8 cellular contexts compared by ENCODE assay signal in genomic region chr11:10540546-10540914, GRCh38. TPM values are rescaled to one million over a fixed set of nuclear protein-coding genes. Genes with fewer than 3 reads are reported as not detected.
DNase-seq lines count a peak whose midpoint lies in the region; ATAC-seq and TF ChIP-seq lines count a peak whose summit lies in the region.

No MANE protein-coding gene starts in this region.

- no peaks in the 10 kb centered on the region for H3K27me3 Mint-ChIP-seq in activated CD8-positive, alpha-beta memory T cell treated with anti-CD3 and anti-CD28 coated beads, Interleukin-2, amount 10 ng/mL, durations not matched to agents 7 days and 5 days

- 0 to 1% methylated on average over 25 of the region's 25 CpGs for WGBS in lung, 2 donors

- no peaks in the 10 kb centered on the region for H3K36me3 Mint-ChIP-seq in activated CD8-positive, alpha-beta memory T cell treated with anti-CD3 and anti-CD28 coated beads, Interleukin-2, amount 10 ng/mL, durations not matched to agents 7 days and 5 days

- H3K9me3 ChIP-seq in lung (ENCODE audit: control insufficient read depth in 2 of 2, insufficient read depth in 1 of 2, low read length in 1 of 2) (no peaks in the 10 kb centered on the region), thoracic aorta (no peaks in the 10 kb centered on the region)

- H3K4me1 ChIP-seq in lung (ENCODE audit: control insufficient read depth in 2 of 2, insufficient read depth in 2 of 2, low read length in 2 of 2) (peaks cover 0 to 3% of the 10 kb centered on the region in 2 donors), thoracic aorta (ENCODE audit: control insufficient read depth in 1 of 2, low read depth in 2 of 2) (peaks cover 23 to 43% of the 10 kb centered on the region in 2 donors)

- H3K4me1 Mint-ChIP-seq in activated CD8-positive, alpha-beta memory T cell treated with anti-CD3 and anti-CD28 coated beads, Interleukin-2, amount 10 ng/mL, durations not matched to agents 7 days and 5 days, result peaks cover 25% of the 10 kb centered on the region

- peak overlapping the region; percentile 78 for H3K27ac Mint-ChIP-seq in activated CD8-positive, alpha-beta memory T cell treated with anti-CD3 and anti-CD28 coated beads, Interleukin-2, amount 10 ng/mL, durations not matched to agents 7 days and 5 days

- CTCF ChIA-PET in activated CD8-positive, alpha-beta memory T cell treated with anti-CD3 and anti-CD28 coated beads, Interleukin-2, amount 10 ng/mL, durations not matched to agents 7 days and 5 days (lab: Charles Lee), result interaction anchor here (0.6 to 3.5 kb wide), 54 partner anchors 9 to 269 kb away, joined by 3 to 26 read pairs (median 5); partner anchors contain the start of genes AMPD3, CTR9 and EIF4G2

- H3K27me3 ChIP-seq in lung (ENCODE audit: control insufficient read depth, insufficient read depth), result no peaks in the 10 kb centered on the region
- H3K27me3 ChIP-seq in thoracic aorta (replicated peaks; ENCODE audit: insufficient read depth), result no peaks in the 10 kb centered on the region

- TF ChIP-seq CTCF in coronary artery (IDR thresholded peaks at IDR 0.05) (no peak), lung (IDR thresholded peaks at IDR 0.05; ENCODE audit: control extremely low read depth, extremely low read depth) (no peak), thoracic aorta (IDR thresholded peaks at IDR 0.05) (no peak)

- peaks cover 2% of the 10 kb centered on the region for H3K9me3 Mint-ChIP-seq in activated CD8-positive, alpha-beta memory T cell treated with anti-CD3 and anti-CD28 coated beads, Interleukin-2, amount 10 ng/mL, durations not matched to agents 7 days and 5 days (ENCODE audit: low read depth)

- H3K4me3 ChIP-seq in coronary artery (peak overlapping the region; percentile 96), lung (peak overlapping the region; percentile 84), thoracic aorta (peak overlapping the region; percentile 85)

- peak overlapping the region; percentile 84 for H3K4me3 Mint-ChIP-seq in activated CD8-positive, alpha-beta memory T cell treated with anti-CD3 and anti-CD28 coated beads, Interleukin-2, amount 10 ng/mL, durations not matched to agents 7 days and 5 days

- ATAC-seq in activated CD8-positive, alpha-beta memory T cell treated with anti-CD3 and anti-CD28 coated beads, Interleukin-2, amount 10 ng/mL, durations not matched to agents 7 days and 5 days, result peak; percentile 21
- ATAC-seq in HG02870 (IDR thresholded peaks at IDR 0.05; ENCODE audit: unreplicated experiment) (peak; percentile 16), lung (ENCODE audit: insufficient read depth, low FRiP score) (peak; percentile 30), thoracic aorta (ENCODE audit: insufficient number of reproducible peaks, low FRiP score, low read depth) (peak; percentile 14)

- peak overlapping the region; percentile 91 to 95 for H3K27ac ChIP-seq in coronary artery
- H3K27ac ChIP-seq in lung (ENCODE audit: low read depth in 1 of 2, low read length in 1 of 2), result peak overlapping the region; percentile 92 to 93
- peak overlapping the region; percentile 91 to 95 for H3K27ac ChIP-seq in thoracic aorta

- H3K36me3 ChIP-seq in lung (ENCODE audit: control insufficient read depth in 2 of 2, insufficient read depth in 2 of 2, low read length in 2 of 2) (no peaks in the 10 kb centered on the region), thoracic aorta (no peaks in the 10 kb centered on the region)

- DNase-seq in activated CD8-positive, alpha-beta memory T cell treated with anti-CD3 and anti-CD28 coated beads, Interleukin-2, amount 10 ng/mL, durations not matched to agents 7 days and 5 days, result no peak
- no peak for DNase-seq in activated CD8-positive, alpha-beta memory T cell treated with anti-CD3 and anti-CD28 coated beads for 24 hours
- peak; percentile 62 for DNase-seq in NCI-H748 (lab: John Stamatoyannopoulos, UW; ENCODE audit: unreplicated experiment)
- DNase-seq in coronary artery (ENCODE audit: low spot score), result no peak
- DNase-seq in lung (ENCODE audit: low spot score), result peak; percentile 53
- DNase-seq in thoracic aorta (ENCODE audit: low spot score), result no peak
- no peak for DNase-seq in germinal center (ENCODE audit: low spot score)

RNA-seq across cellular contexts. Expression of gene RNF141, which starts 0.5 kb away (rescaled TPM):
- 10 to 100 TPM in 1 of 2 experiments, 1 to 10 TPM in 1; 9.4 to 10.1 TPM for total RNA-seq in activated CD8-positive, alpha-beta memory T cell treated with anti-CD3 and anti-CD28 coated beads, Interleukin-2, amount 10 ng/mL, durations not matched to agents 7 days and 5 days
- total RNA-seq in lung, result 10 to 100 TPM; 45.5 to 63.8 TPM
- polyA plus RNA-seq in lung, result 10 to 100 TPM; 14.8 to 21.2 TPM
- total RNA-seq in thoracic aorta, result 10 to 100 TPM; 37.3 to 47.2 TPM

RNA-seq across cellular contexts. Expression of gene LYVE1, which starts 27.9 kb away (rescaled TPM):
- not detected for total RNA-seq in activated CD8-positive, alpha-beta memory T cell treated with anti-CD3 and anti-CD28 coated beads, Interleukin-2, amount 10 ng/mL, durations not matched to agents 7 days and 5 days
- total RNA-seq in lung (10 to 100 TPM; 51.2 to 70.8 TPM), thoracic aorta (100 to 1,000 TPM in 1 of 2 donors, 10 to 100 TPM in 1; 81.5 to 121 TPM)
- 10 to 100 TPM; 22.5 to 22.6 TPM for polyA plus RNA-seq in lung

Comparison
In these comparisons a context has a peak if more than half of its experiments do, and no peak if none do; other contexts are left out.
1. DNase-seq: peak in NCI-H748 (single experiment) and lung (single experiment); none in activated CD8-positive, alpha-beta memory T cell treated with anti-CD3 and anti-CD28 coated beads, Interleukin-2, amount 10 ng/mL, durations not matched to agents 7 days and 5 days (single experiment), activated CD8-positive, alpha-beta memory T cell treated with anti-CD3 and anti-CD28 coated beads for 24 hours (single experiment), coronary artery (single experiment), thoracic aorta (single experiment) and germinal center (single experiment).
2. RNA of gene LYVE1, which starts 27.9 kb away (total RNA-seq): 81.5 to 121 TPM in thoracic aorta and 51.2 to 70.8 TPM in lung; not detected in activated CD8-positive, alpha-beta memory T cell treated with anti-CD3 and anti-CD28 coated beads, Interleukin-2, amount 10 ng/mL, durations not matched to agents 7 days and 5 days; every median in the first group is over 10 times any median in the second.
3. Peak in every context shown above with its lines, with median percentiles within 50 percentile points of each other: ATAC-seq, H3K27ac ChIP-seq and H3K4me3 ChIP-seq.